ENCODE assay signal across 8 cellular contexts in genomic region chr9:87725356-87725899, GRCh38. TPM values are rescaled to one million over a fixed set of nuclear protein-coding genes. Genes with fewer than 3 reads are reported as not detected.
DNase-seq lines count a peak whose midpoint lies in the region; ATAC-seq, FAIRE-seq and TF ChIP-seq lines count a peak whose summit lies in the region.

No MANE protein-coding gene starts in this region.

- peaks cover 21% of the 10 kb centered on the region for H3K36me3 Mint-ChIP-seq in endodermal cell (ENCODE audit: low read depth)

- H3K27ac Mint-ChIP-seq in endodermal cell: peak overlapping the region; percentile 96

- no peaks in the 10 kb centered on the region for H3K36me3 ChIP-seq in Panc1 (ENCODE audit: control insufficient read depth, insufficient read depth, low read length)
- peaks cover 26% of the 10 kb centered on the region for H3K36me3 ChIP-seq in endodermal cell (ENCODE audit: control insufficient read depth, insufficient read depth, low read length)
- H3K36me3 ChIP-seq in mucosa of rectum (ENCODE audit: control insufficient read depth in 2 of 2, insufficient read depth in 2 of 2, low read length in 2 of 2): peaks cover 2 to 14% of the 10 kb centered on the region in 2 donors
- H3K36me3 ChIP-seq in aorta (ENCODE audit: control insufficient read depth in 1 of 2, insufficient read depth in 2 of 2, low read length in 1 of 2): no peaks in the 10 kb centered on the region

- H3K9me3 ChIP-seq in Panc1 (ENCODE audit: control insufficient read depth, insufficient read depth, low read depth, low read length) (no peaks in the 10 kb centered on the region), endodermal cell (ENCODE audit: control insufficient read depth, low read length) (no peaks in the 10 kb centered on the region), mucosa of rectum (ENCODE audit: control insufficient read depth in 2 of 2, low read length in 2 of 2) (no peaks in the 10 kb centered on the region), aorta (ENCODE audit: control insufficient read depth, low read length) (no peaks in the 10 kb centered on the region)

- peaks cover 2% of the 10 kb centered on the region for H3K4me1 Mint-ChIP-seq in endodermal cell

- H3K27me3 ChIP-seq in Panc1 (ENCODE audit: control insufficient read depth, insufficient read depth, low read length) (no peaks in the 10 kb centered on the region), endodermal cell (ENCODE audit: control insufficient read depth, insufficient read depth, low read length, poor library complexity, severe bottlenecking) (peaks cover 8% of the 10 kb centered on the region), mucosa of rectum (ENCODE audit: control insufficient read depth in 2 of 2, insufficient read depth in 2 of 2, low read length in 2 of 2) (no peaks in the 10 kb centered on the region), aorta (ENCODE audit: control insufficient read depth in 1 of 2, insufficient read depth in 2 of 2, low read length in 1 of 2) (no peaks in the 10 kb centered on the region)

- BruUV-seq in Panc1 (replicated peaks; lab: Mats Ljungman, UMichigan): no TSS peak

- H3K27ac ChIP-seq in Panc1 (ENCODE audit: low read length) (no peak overlapping the region), endodermal cell (ENCODE audit: low read depth, low read length) (no peak overlapping the region), mucosa of rectum (ENCODE audit: low read depth in 2 of 2, low read length in 2 of 2) (peak overlapping the region; percentile 83 to 87), aorta (ENCODE audit: low read depth in 1 of 2, low read length in 2 of 2) (peak overlapping the region; percentile 60 to 77)

- DNase-seq in AG08395 (ENCODE audit: low spot score) (peak; percentile 33), Panc1 (ENCODE audit: low read depth, low spot score) (no peak), endodermal cell (no peak), aorta (peak in 1 of 2 donors; percentile 77), D721Med (ENCODE audit: insufficient read length, low spot score) (no peak), NCI-H1092 treated with DMSO at 0.1 percent for 48 hours (lab: John Stamatoyannopoulos, UW) (no peak)

- H3K9me3 Mint-ChIP-seq in endodermal cell: no peaks in the 10 kb centered on the region

- H3K9ac ChIP-seq in endodermal cell (ENCODE audit: extremely low read depth, low read length, poor library complexity, severe bottlenecking): peak overlapping the region; percentile 75
- H3K9ac ChIP-seq in mucosa of rectum (ENCODE audit: low read depth in 1 of 2, low read length in 2 of 2): peak overlapping the region; percentile 10 to 91

- peaks cover 37% of the 10 kb centered on the region for H3K27me3 Mint-ChIP-seq in endodermal cell (ENCODE audit: insufficient read depth)

- in situ Hi-C loops in Panc1 (cut with HindIII; ENCODE audit: low pct_unique_long_range_greater_than_20kb, low sequenced_read_pairs): no loop called here

- CTCF ChIA-PET in Panc1 (lab: Charles Lee): no interaction called here

- peak overlapping the region; percentile 82 for H3K4me3 Mint-ChIP-seq in endodermal cell

- POLR2A ChIA-PET in Panc1 (lab: Charles Lee): no interaction called here

- intact Hi-C loops in Panc1 (cut with micrococcal nuclease; ENCODE audit: unreplicated experiment): no loop called here
- intact Hi-C loops in aorta (cut with DNase I): loop anchor here in 1 of 2 donors (10.0 kb wide), 1 partner anchor 809 kb away; the partner anchor contains the start of gene NXNL2

- TF ChIP-seq CTCF in Panc1 (IDR thresholded peaks at IDR 0.05) (no peak), endodermal cell (conservative IDR thresholded peaks at IDR 0.05) (no peak), D721Med (IDR thresholded peaks at IDR 0.05; ENCODE audit: insufficient read depth, missing control alignments) (no peak)

- ATAC-seq in Panc1 (peak; percentile 72), aorta (ENCODE audit: low FRiP score) (peak; percentile 59), GM19397 (IDR thresholded peaks at IDR 0.05; ENCODE audit: unreplicated experiment) (no peak)

- H3K4me1 ChIP-seq in Panc1 (ENCODE audit: control insufficient read depth, insufficient read depth, low read length) (no peaks in the 10 kb centered on the region; the same call in 1 of the 2 replicates), endodermal cell (ENCODE audit: control insufficient read depth, insufficient read depth, low read length) (no peaks in the 10 kb centered on the region), mucosa of rectum (ENCODE audit: control insufficient read depth in 2 of 2, insufficient read depth in 2 of 2, low read length in 2 of 2) (peaks cover 0 to 3% of the 10 kb centered on the region in 2 donors), aorta (ENCODE audit: control insufficient read depth in 1 of 2, insufficient read depth in 2 of 2, low read length in 2 of 2) (no peaks in the 10 kb centered on the region)

- H3K4me3 ChIP-seq in Panc1 (ENCODE audit: low read depth in 2 of 2, low read length in 2 of 2) (peak overlapping the region; percentile 59 to 71), endodermal cell (ENCODE audit: low read length) (peak overlapping the region; percentile 87), mucosa of rectum (ENCODE audit: low read length in 2 of 2) (peak overlapping the region; percentile 80 to 88), aorta (ENCODE audit: low read length in 2 of 2) (peak overlapping the region in 1 of 2 donors; percentile 51)

- 2 to 3% methylated on average over 19 to 25 of the region's 25 CpGs for WGBS in endodermal cell (ENCODE audit: insufficient coverage in 1 of 2, insufficient read length in 1 of 2), 2 experiments
- WGBS in aorta, 2 donors: 1% methylated on average over 25 of the region's 25 CpGs

- no peak for FAIRE-seq in D721Med (lab: Jason Lieb, UNC)

RNA-seq across cellular contexts. Expression of gene CTSL, which starts 0.5 kb away (rescaled TPM):
- 45.2 TPM for total RNA-seq in Panc1 (2021; ENCODE audit: unreplicated experiment)
- 63.3 TPM for polyA plus RNA-seq in Panc1 (2012; ENCODE audit: insufficient read length)
- total RNA-seq in endodermal cell: 100 to 1,000 TPM in 1 of 2 donors, 10 to 100 TPM in 1; 81.2 to 131 TPM
- 49.7 TPM for polyA plus RNA-seq in endodermal cell (2013, experiment 1 of 2)
- 47.5 TPM for polyA plus RNA-seq in endodermal cell (2013, experiment 2 of 2)
- 100 to 1,000 TPM; 130 to 174 TPM for total RNA-seq in aorta
- polyA plus RNA-seq in aorta: 100 to 1,000 TPM in 1 of 2 donors, 10 to 100 TPM in 1; 73.1 to 116 TPM

Comparison
In these comparisons a context has a peak if more than half of its experiments do, and no peak if none do; other contexts are left out.
1. H3K27ac ChIP-seq: peak in mucosa of rectum (2 of 2) and aorta (2 of 2); none in Panc1 (single experiment) and endodermal cell (single experiment).